In the genomic region with DNA sequence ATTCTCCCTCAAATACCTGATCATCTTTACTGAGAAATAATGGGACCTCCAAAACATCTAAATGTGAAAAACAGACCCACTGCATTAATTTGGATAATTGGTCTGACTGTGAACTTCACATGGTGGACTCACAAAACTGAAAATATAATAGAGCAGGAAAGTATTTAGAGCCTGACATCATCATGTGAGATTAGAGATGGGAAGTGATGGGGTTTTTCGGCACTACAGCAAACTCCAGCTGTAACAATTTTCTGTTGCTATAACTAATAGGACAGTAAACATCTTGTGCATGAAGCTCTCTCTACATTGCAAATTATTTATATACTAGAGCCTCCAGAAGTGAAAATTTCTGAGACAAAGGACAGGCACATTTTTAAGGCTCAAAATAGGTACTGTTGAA, we compare ENCODE assay signal across 1 cellular context.
TF ChIP-seq lines count a peak whose summit lies in the region.

No MANE protein-coding gene starts in this region.

TF ChIP-seq in K562, 482 proteins besides CTCF, POLR2A, EP300 and RAD21:
- no peak for TF ChIP-seq ASH1L (IDR thresholded peaks at IDR 0.05; ENCODE audit: borderline replicate concordance, low read depth, partially characterized antibody)
- TF ChIP-seq RFX7 (CRISPR knock-in tag; IDR thresholded peaks at IDR 0.05), result no peak
- TF ChIP-seq MCM7 (IDR thresholded peaks at IDR 0.05), result no peak
- no peak for TF ChIP-seq L3MBTL2 (IDR thresholded peaks at IDR 0.05)
- no peak for TF ChIP-seq ZNF23 (CRISPR knock-in tag; IDR thresholded peaks at IDR 0.05)
- no peak for TF ChIP-seq KDM2B (CRISPR knock-in tag; IDR thresholded peaks at IDR 0.05)
- no peak for TF ChIP-seq ZNF589 (CRISPR knock-in tag; IDR thresholded peaks at IDR 0.05; ENCODE audit: low read depth)
- no peak for TF ChIP-seq ZNF79 (CRISPR knock-in tag; IDR thresholded peaks at IDR 0.05; ENCODE audit: low read depth)
- TF ChIP-seq BCL6 (CRISPR knock-in tag; IDR thresholded peaks at IDR 0.05), result no peak
- TF ChIP-seq RUNX1 (IDR thresholded peaks at IDR 0.05; ENCODE audit: low read depth), result no peak
- TF ChIP-seq, protein P1, sequence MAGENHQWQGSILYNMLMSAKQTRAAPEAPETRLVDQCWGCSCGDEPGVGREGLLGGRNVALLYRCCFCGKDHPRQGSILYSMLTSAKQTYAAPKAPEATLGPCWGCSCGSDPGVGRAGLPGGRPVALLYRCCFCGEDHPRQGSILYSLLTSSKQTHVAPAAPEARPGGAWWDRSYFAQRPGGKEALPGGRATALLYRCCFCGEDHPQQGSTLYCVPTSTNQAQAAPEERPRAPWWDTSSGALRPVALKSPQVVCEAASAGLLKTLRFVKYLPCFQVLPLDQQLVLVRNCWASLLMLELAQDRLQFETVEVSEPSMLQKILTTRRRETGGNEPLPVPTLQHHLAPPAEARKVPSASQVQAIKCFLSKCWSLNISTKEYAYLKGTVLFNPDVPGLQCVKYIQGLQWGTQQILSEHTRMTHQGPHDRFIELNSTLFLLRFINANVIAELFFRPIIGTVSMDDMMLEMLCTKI (IDR thresholded peaks at IDR 0.05; ENCODE audit: partially characterized antibody), result no peak
- TF ChIP-seq HDAC3 (IDR thresholded peaks at IDR 0.05; ENCODE audit: borderline replicate concordance, partially characterized antibody), result no peak
- TF ChIP-seq RBM15 (IDR thresholded peaks at IDR 0.05; ENCODE audit: insufficient read depth, low read length), result no peak
- TF ChIP-seq HNRNPK (IDR thresholded peaks at IDR 0.05; ENCODE audit: low read depth, low read length, poor library complexity, severe bottlenecking), result no peak
- TF ChIP-seq, protein P2, sequence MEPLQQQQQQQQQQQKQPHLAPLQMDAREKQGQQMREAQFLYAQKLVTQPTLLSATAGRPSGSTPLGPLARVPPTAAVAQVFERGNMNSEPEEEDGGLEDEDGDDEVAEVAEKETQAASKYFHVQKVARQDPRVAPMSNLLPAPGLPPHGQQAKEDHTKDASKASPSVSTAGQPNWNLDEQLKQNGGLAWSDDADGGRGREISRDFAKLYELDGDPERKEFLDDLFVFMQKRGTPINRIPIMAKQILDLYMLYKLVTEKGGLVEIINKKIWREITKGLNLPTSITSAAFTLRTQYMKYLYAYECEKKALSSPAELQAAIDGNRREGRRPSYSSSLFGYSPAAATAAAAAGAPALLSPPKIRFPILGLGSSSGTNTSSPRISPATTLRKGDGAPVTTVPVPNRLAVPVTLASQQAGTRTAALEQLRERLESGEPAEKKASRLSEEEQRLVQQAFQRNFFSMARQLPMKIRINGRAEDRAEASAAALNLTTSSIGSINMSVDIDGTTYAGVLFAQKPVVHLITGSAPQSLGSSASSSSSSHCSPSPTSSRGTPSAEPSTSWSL (CRISPR knock-in tag; IDR thresholded peaks at IDR 0.05; ENCODE audit: borderline replicate concordance), result no peak
- no peak for TF ChIP-seq MTA1 (IDR thresholded peaks at IDR 0.05; ENCODE audit: borderline replicate concordance)
